Comparison of ENCODE assay signal across 2 cellular contexts in the genomic region with DNA sequence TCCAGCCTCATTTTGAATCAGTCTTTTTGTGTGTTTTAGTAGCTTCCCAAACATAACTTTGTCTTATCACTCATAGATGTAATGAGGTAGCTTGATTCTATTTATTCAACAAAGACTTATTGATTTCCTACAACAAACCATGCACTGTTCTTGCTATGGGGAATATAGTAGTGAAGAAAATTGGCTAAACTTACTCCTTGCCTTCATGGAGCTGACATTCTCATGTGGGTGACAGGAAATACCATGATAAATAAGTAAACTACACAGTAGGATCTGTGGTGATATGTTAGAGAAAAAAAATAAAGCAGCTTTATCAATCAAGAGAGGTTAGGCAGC.
TF ChIP-seq lines count a peak whose summit lies in the region.

No MANE protein-coding gene starts in this region.

TF ChIP-seq in HepG2, 621 proteins besides CTCF, POLR2A, EP300 and RAD21 (continues in another document):
- TF ChIP-seq MED13 (CRISPR knock-in tag; IDR thresholded peaks at IDR 0.05), result no peak
- no peak for TF ChIP-seq ZNF614 (CRISPR knock-in tag; IDR thresholded peaks at IDR 0.05; ENCODE audit: borderline replicate concordance)
- no peak for TF ChIP-seq ZFAT (CRISPR knock-in tag; conservative IDR thresholded peaks at IDR 0.05)
- no peak for TF ChIP-seq ISX (CRISPR knock-in tag; conservative IDR thresholded peaks at IDR 0.05)
- no peak for TF ChIP-seq CBX5 (CRISPR knock-in tag; IDR thresholded peaks at IDR 0.05; ENCODE audit: borderline replicate concordance)
- TF ChIP-seq, protein P1, sequence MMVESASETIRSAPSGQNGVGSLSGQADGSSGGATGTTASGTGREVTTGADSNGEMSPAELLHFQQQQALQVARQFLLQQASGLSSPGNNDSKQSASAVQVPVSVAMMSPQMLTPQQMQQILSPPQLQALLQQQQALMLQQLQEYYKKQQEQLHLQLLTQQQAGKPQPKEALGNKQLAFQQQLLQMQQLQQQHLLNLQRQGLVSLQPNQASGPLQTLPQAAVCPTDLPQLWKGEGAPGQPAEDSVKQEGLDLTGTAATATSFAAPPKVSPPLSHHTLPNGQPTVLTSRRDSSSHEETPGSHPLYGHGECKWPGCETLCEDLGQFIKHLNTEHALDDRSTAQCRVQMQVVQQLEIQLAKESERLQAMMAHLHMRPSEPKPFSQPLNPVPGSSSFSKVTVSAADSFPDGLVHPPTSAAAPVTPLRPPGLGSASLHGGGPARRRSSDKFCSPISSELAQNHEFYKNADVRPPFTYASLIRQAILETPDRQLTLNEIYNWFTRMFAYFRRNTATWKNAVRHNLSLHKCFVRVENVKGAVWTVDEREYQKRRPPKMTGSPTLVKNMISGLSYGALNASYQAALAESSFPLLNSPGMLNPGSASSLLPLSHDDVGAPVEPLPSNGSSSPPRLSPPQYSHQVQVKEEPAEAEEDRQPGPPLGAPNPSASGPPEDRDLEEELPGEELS (CRISPR knock-in tag; IDR thresholded peaks at IDR 0.05), result no peak
- no peak for TF ChIP-seq NFE2 (CRISPR knock-in tag; IDR thresholded peaks at IDR 0.05)
- TF ChIP-seq, protein P2, sequence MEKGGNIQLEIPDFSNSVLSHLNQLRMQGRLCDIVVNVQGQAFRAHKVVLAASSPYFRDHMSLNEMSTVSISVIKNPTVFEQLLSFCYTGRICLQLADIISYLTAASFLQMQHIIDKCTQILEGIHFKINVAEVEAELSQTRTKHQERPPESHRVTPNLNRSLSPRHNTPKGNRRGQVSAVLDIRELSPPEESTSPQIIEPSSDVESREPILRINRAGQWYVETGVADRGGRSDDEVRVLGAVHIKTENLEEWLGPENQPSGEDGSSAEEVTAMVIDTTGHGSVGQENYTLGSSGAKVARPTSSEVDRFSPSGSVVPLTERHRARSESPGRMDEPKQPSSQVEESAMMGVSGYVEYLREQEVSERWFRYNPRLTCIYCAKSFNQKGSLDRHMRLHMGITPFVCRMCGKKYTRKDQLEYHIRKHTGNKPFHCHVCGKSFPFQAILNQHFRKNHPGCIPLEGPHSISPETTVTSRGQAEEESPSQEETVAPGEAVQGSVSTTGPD (CRISPR knock-in tag; IDR thresholded peaks at IDR 0.05), result no peak
- TF ChIP-seq NR2F6 (IDR thresholded peaks at IDR 0.05), result 0 out of 2 replicates have a peak, but pooled peaks have one; percentile 15
- TF ChIP-seq NR2F6 (CRISPR knock-in tag; IDR thresholded peaks at IDR 0.05), result no peak
- TF ChIP-seq, protein P3, sequence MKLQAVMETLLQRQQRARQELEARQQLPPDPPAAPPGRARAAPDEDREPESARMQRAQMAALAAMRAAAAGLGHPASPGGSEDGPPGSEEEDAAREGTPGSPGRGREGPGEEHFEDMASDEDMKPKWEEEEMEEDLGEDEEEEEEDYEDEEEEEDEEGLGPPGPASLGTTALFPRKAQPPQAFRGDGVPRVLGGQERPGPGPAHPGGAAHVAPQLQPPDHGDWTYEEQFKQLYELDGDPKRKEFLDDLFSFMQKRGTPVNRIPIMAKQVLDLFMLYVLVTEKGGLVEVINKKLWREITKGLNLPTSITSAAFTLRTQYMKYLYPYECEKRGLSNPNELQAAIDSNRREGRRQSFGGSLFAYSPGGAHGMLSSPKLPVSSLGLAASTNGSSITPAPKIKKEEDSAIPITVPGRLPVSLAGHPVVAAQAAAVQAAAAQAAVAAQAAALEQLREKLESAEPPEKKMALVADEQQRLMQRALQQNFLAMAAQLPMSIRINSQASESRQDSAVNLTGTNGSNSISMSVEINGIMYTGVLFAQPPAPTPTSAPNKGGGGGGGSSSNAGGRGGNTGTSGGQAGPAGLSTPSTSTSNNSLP (IDR thresholded peaks at IDR 0.05; ENCODE audit: low read depth, low read length), result peak; percentile 68
- TF ChIP-seq, protein P4, sequence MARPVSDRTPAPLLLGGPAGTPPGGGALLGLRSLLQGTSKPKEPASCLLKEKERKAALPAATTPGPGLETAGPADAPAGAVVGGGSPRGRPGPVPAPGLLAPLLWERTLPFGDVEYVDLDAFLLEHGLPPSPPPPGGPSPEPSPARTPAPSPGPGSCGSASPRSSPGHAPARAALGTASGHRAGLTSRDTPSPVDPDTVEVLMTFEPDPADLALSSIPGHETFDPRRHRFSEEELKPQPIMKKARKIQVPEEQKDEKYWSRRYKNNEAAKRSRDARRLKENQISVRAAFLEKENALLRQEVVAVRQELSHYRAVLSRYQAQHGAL (CRISPR knock-in tag; IDR thresholded peaks at IDR 0.05; ENCODE audit: not compliant biosample characterization), result no peak
- no peak for TF ChIP-seq SOX13 (IDR thresholded peaks at IDR 0.05)
- 0 out of 4 replicates have a peak, but pooled peaks of 1 of the 2 experiments have one; percentile 1 for TF ChIP-seq SOX13 (CRISPR knock-in tag; conservative IDR thresholded peaks at IDR 0.05 in 1 of 2, IDR thresholded peaks at IDR 0.05 in 1 of 2)
- no peak for TF ChIP-seq KMT2A (CRISPR knock-in tag; IDR thresholded peaks at IDR 0.05)
- TF ChIP-seq ZNF570 (CRISPR knock-in tag; IDR thresholded peaks at IDR 0.05; ENCODE audit: borderline replicate concordance), result no peak
- TF ChIP-seq BRD4 (CRISPR knock-in tag; IDR thresholded peaks at IDR 0.05), result no peak
- no peak for TF ChIP-seq ZNF660 (CRISPR knock-in tag; IDR thresholded peaks at IDR 0.05; ENCODE audit: borderline replicate concordance, low read depth)
- TF ChIP-seq, protein P5, sequence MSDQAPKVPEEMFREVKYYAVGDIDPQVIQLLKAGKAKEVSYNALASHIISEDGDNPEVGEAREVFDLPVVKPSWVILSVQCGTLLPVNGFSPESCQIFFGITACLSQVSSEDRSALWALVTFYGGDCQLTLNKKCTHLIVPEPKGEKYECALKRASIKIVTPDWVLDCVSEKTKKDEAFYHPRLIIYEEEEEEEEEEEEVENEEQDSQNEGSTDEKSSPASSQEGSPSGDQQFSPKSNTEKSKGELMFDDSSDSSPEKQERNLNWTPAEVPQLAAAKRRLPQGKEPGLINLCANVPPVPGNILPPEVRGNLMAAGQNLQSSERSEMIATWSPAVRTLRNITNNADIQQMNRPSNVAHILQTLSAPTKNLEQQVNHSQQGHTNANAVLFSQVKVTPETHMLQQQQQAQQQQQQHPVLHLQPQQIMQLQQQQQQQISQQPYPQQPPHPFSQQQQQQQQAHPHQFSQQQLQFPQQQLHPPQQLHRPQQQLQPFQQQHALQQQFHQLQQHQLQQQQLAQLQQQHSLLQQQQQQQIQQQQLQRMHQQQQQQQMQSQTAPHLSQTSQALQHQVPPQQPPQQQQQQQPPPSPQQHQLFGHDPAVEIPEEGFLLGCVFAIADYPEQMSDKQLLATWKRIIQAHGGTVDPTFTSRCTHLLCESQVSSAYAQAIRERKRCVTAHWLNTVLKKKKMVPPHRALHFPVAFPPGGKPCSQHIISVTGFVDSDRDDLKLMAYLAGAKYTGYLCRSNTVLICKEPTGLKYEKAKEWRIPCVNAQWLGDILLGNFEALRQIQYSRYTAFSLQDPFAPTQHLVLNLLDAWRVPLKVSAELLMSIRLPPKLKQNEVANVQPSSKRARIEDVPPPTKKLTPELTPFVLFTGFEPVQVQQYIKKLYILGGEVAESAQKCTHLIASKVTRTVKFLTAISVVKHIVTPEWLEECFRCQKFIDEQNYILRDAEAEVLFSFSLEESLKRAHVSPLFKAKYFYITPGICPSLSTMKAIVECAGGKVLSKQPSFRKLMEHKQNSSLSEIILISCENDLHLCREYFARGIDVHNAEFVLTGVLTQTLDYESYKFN (CRISPR knock-in tag; conservative IDR thresholded peaks at IDR 0.05), result 0 out of 2 replicates have a peak, but pooled peaks have one; percentile 23
- no peak for TF ChIP-seq FOXP1 (IDR thresholded peaks at IDR 0.05)
- TF ChIP-seq FOXP1 (CRISPR knock-in tag; IDR thresholded peaks at IDR 0.05), result 0 out of 2 replicates have a peak, but pooled peaks have one; percentile 5

TF ChIP-seq in IMR-90, 13 proteins besides CTCF, POLR2A, EP300 and RAD21:
- TF ChIP-seq MXI1 (IDR thresholded peaks at IDR 0.05; ENCODE audit: borderline replicate concordance, low read depth, low read length) (no peak), FOS (IDR thresholded peaks at IDR 0.05; ENCODE audit: low read depth, low read length) (no peak), MAZ (IDR thresholded peaks at IDR 0.05; ENCODE audit: borderline replicate concordance, low read depth, low read length) (peak; percentile 8; the same call in 1 of the 2 replicates), NFE2L2 (IDR thresholded peaks at IDR 0.05; ENCODE audit: low read depth, low read length) (no peak), CEBPB (IDR thresholded peaks at IDR 0.05; ENCODE audit: low read depth, low read length) (no peak), MAFK (IDR thresholded peaks at IDR 0.05; ENCODE audit: low read depth, low read length) (no peak; the same call in 1 of the 2 replicates)
